ENCODE assay signal across 21 cellular contexts in the genomic region with DNA sequence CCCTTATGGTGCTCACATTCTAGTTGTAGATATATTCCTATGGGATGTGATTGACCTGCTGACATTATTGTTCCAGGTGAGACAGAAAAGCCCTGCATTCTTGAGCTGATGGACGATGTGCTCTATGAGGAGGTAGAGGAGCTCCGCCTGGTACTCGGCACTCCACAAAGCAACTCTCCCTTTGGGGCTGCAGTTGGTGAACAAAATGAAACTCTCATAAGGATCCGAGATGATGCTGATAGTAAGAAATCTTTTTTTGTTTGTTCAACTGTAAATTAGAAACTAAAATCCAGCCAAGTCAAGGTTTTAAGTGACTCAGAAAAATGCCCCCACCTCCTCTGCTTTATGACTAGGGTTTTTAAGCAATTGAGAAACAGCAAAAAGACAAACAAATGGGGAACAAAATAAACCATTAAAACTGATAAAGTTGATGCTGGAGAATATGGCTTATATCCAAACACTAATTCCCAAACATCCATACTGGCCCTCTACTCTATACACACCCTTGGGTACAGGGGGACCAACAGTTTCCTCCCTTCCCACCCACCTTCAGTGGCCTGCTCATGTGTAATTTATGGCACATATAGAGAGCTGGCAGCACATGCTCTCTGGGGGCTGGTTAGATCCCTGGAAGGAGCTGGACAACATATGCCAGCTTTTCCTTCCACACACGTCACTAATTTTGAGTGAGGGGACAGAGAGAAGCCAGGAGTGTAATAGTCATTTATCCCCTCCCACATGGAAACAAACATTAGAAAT.
DNase-seq lines count a peak whose midpoint lies in the region; ATAC-seq and TF ChIP-seq lines count a peak whose summit lies in the region.
"Had no signal": no experiment of that assay in that cellular context is flagged by ENCODE, and none has a peak within 500 bp of the region (broad histone marks: within the 10 kb centered on the region; RNA-seq: fewer than 3 reads in every experiment).

No MANE protein-coding gene starts in this region.

- CTCF ChIA-PET in CD8-positive, alpha-beta T cell (lab: Charles Lee): no interaction called here

- no peak for DNase-seq in tibial artery
- no peak for DNase-seq in COLO668 (lab: John Stamatoyannopoulos, UW; ENCODE audit: unreplicated experiment)
- no peak for DNase-seq in HuH-7.5 (ENCODE audit: low spot score)
- DNase-seq in CD8-positive, alpha-beta T cell: no peak
- DNase-seq: activated CD4-positive, CD25-positive, alpha-beta regulatory T cell treated with anti-CD3 and anti-CD28 coated beads, Interleukin-2, amount 50 U/mL, for 72 hours; activated CD8-positive, alpha-beta memory T cell treated with anti-CD3 and anti-CD28 coated beads, Interleukin-2, amount 10 ng/mL, durations not matched to agents 7 days and 5 days; activated gamma-delta T cell treated with Interleukin-2 at 50 U/mL for 16 hours; anterior cingulate cortex; DND-41; effector memory CD4-positive, alpha-beta T cell; NCI-H2029; NCI-H510A treated with DMSO at 0.1 percent for 48 hours; Right ventricle myocardium superior; stimulated activated CD4-positive, alpha-beta T cell treated with anti-CD3 and anti-CD28 coated beads, Interleukin-12 subunit alpha, Interleukin-12 subunit beta, amount 100 ng/mL, for 4 hours had no signal

- H3K4me3 ChIP-seq in tibial artery: no peak overlapping the region
- no peak overlapping the region for H3K4me3 ChIP-seq in CD8-positive, alpha-beta T cell (ENCODE audit: low read depth, low read length)

- no peaks in the 10 kb centered on the region for H3K9me3 ChIP-seq in tibial artery
- no peaks in the 10 kb centered on the region for H3K9me3 ChIP-seq in CD8-positive, alpha-beta T cell (ENCODE audit: low read length)

- H3K27me3 ChIP-seq in tibial artery: no peaks in the 10 kb centered on the region
- H3K27me3 ChIP-seq in CD8-positive, alpha-beta T cell (ENCODE audit: insufficient read depth, low read length): no peaks in the 10 kb centered on the region

- H3K27ac Mint-ChIP-seq in CD8-positive, alpha-beta T cell: no peak overlapping the region
- H3K27ac Mint-ChIP-seq: activated CD8-positive, alpha-beta memory T cell treated with anti-CD3 and anti-CD28 coated beads, Interleukin-2, amount 10 ng/mL, durations not matched to agents 7 days and 5 days; CD14-positive monocyte; stimulated activated naive CD8-positive, alpha-beta T cell treated with anti-CD3 and anti-CD28 coated beads, Interleukin-15, Interleukin-2, amounts not matched to agents 100 ng/mL and 50 ng/mL, for 24 hours; T-helper 2 cell treated with Interferon-gamma antibody and Interleukin-4, amounts not matched to agents 5 μg/mL and 100 μg/mL, for 36 hours had no signal

- H3K27me3 Mint-ChIP-seq in CD8-positive, alpha-beta T cell (ENCODE audit: low read depth): peaks cover 6% of the 10 kb centered on the region
- H3K27me3 Mint-ChIP-seq: activated CD8-positive, alpha-beta memory T cell treated with anti-CD3 and anti-CD28 coated beads, Interleukin-2, amount 10 ng/mL, durations not matched to agents 7 days and 5 days had no signal

- intact Hi-C loops in tibial artery (cut with DNase I; ENCODE audit: low total_unique reads): no loop called here
- intact Hi-C loops in CD8-positive, alpha-beta T cell (cut with DNase I, micrococcal nuclease): no loop called here

- no peaks in the 10 kb centered on the region for H3K36me3 Mint-ChIP-seq in CD8-positive, alpha-beta T cell
- H3K36me3 Mint-ChIP-seq: activated CD8-positive, alpha-beta memory T cell treated with anti-CD3 and anti-CD28 coated beads, Interleukin-2, amount 10 ng/mL, durations not matched to agents 7 days and 5 days; CD14-positive monocyte had no signal

- no peaks in the 10 kb centered on the region for H3K4me1 Mint-ChIP-seq in CD8-positive, alpha-beta T cell (ENCODE audit: low read depth)
- H3K4me1 Mint-ChIP-seq: CD14-positive monocyte had no signal

- no peak for TF ChIP-seq CTCF in tibial artery (IDR thresholded peaks at IDR 0.05)
- TF ChIP-seq CTCF in CD8-positive, alpha-beta T cell (IDR thresholded peaks at IDR 0.05): no peak

- H3K4me3 Mint-ChIP-seq in CD8-positive, alpha-beta T cell: no peak overlapping the region
- H3K4me3 Mint-ChIP-seq: activated CD8-positive, alpha-beta memory T cell treated with anti-CD3 and anti-CD28 coated beads, Interleukin-2, amount 10 ng/mL, durations not matched to agents 7 days and 5 days; CD14-positive monocyte; stimulated activated naive CD8-positive, alpha-beta T cell treated with anti-CD3 and anti-CD28 coated beads, Interleukin-15, Interleukin-2, amounts not matched to agents 100 ng/mL and 50 ng/mL, for 24 hours; T-helper 2 cell treated with Interferon-gamma antibody and Interleukin-4, amounts not matched to agents 5 μg/mL and 100 μg/mL, for 36 hours had no signal

- H3K9me3 Mint-ChIP-seq in CD8-positive, alpha-beta T cell: no peaks in the 10 kb centered on the region
- H3K9me3 Mint-ChIP-seq: stimulated activated naive CD8-positive, alpha-beta T cell treated with anti-CD3 and anti-CD28 coated beads, Interleukin-15, Interleukin-2, amounts not matched to agents 100 ng/mL and 50 ng/mL, for 24 hours; T-helper 2 cell treated with Interferon-gamma antibody and Interleukin-4, amounts not matched to agents 5 μg/mL and 100 μg/mL, for 36 hours had no signal

- POLR2A ChIA-PET in CD8-positive, alpha-beta T cell (lab: Charles Lee): no interaction called here

- no peaks in the 10 kb centered on the region for H3K36me3 ChIP-seq in tibial artery
- no peaks in the 10 kb centered on the region for H3K36me3 ChIP-seq in CD8-positive, alpha-beta T cell (ENCODE audit: insufficient read depth, low read length)

- peak; percentile 85 for ATAC-seq in GM18502 (IDR thresholded peaks at IDR 0.05; ENCODE audit: poor library complexity, unreplicated experiment)
- peak; percentile 82 for ATAC-seq in GM21381 (IDR thresholded peaks at IDR 0.05; ENCODE audit: unreplicated experiment)
- peak; percentile 80 for ATAC-seq in HG02798 (IDR thresholded peaks at IDR 0.05; ENCODE audit: poor library complexity, unreplicated experiment)
- ATAC-seq in HG03469 (IDR thresholded peaks at IDR 0.05; ENCODE audit: unreplicated experiment): peak; percentile 58
- ATAC-seq in CD8-positive, alpha-beta T cell: no peak
- ATAC-seq: activated CD8-positive, alpha-beta memory T cell treated with anti-CD3 and anti-CD28 coated beads, Interleukin-2, amount 10 ng/mL, durations not matched to agents 7 days and 5 days had no signal

- H3K27ac ChIP-seq in tibial artery: no peak overlapping the region
- H3K27ac ChIP-seq in CD8-positive, alpha-beta T cell (ENCODE audit: low read depth, low read length): no peak overlapping the region

- H3K4me1 ChIP-seq in tibial artery: no peaks in the 10 kb centered on the region
- H3K4me1 ChIP-seq in CD8-positive, alpha-beta T cell (ENCODE audit: insufficient read depth, low read length): no peaks in the 10 kb centered on the region
